Comparison of ENCODE assay signal across 2 cellular contexts in genomic region chr2:179348921-179349320, GRCh38.
TF ChIP-seq lines count a peak whose summit lies in the region.

No MANE protein-coding gene starts in this region.

TF ChIP-seq in HepG2, 621 proteins besides CTCF, POLR2A, EP300 and RAD21:
- TF ChIP-seq HNRNPLL (IDR thresholded peaks at IDR 0.05; ENCODE audit: low read depth, low read length, poor library complexity, severe bottlenecking) (no peak), REPIN1 (CRISPR knock-in tag; IDR thresholded peaks at IDR 0.05; ENCODE audit: borderline replicate concordance, low read depth) (0 out of 2 replicates have a peak, but pooled peaks have one; percentile 17), SETDB1 (CRISPR knock-in tag; IDR thresholded peaks at IDR 0.05; ENCODE audit: borderline replicate concordance) (no peak)

TF ChIP-seq in endothelial cell of umbilical vein, 7 proteins besides CTCF, POLR2A, EP300 and RAD21:
- TF ChIP-seq FOS (IDR thresholded peaks at IDR 0.05; ENCODE audit: borderline replicate concordance, insufficient read depth, low read length) (no peak), GATA2 (IDR thresholded peaks at IDR 0.05; ENCODE audit: insufficient read depth, insufficient read length, low read depth, low read length) (no peak), MYC (IDR thresholded peaks at IDR 0.05; ENCODE audit: low read depth, low read length) (no peak), EZH2 (IDR thresholded peaks at IDR 0.05; ENCODE audit: borderline replicate concordance, low read depth, low read length, severe bottlenecking) (no peak), MAX (IDR thresholded peaks at IDR 0.05; ENCODE audit: insufficient read depth, insufficient read length) (no peak), POLR2AphosphoS5 (IDR thresholded peaks at IDR 0.05; ENCODE audit: insufficient read depth, low read depth, low read length) (no peak), JUN (IDR thresholded peaks at IDR 0.05; ENCODE audit: borderline replicate concordance, insufficient read depth, insufficient read length, low read depth) (no peak)
